In genomic region chr21:27804515-27804914, GRCh38 we compare ENCODE assay signal across 23 cellular contexts.
A peak's percentile ranks its signal among the peaks of the same experiment; 100 is the strongest.
DNase-seq lines count a peak whose midpoint lies in the region; ATAC-seq, FAIRE-seq and TF ChIP-seq lines count a peak whose summit lies in the region.
"Had no signal": no experiment of that assay in that cellular context is flagged by ENCODE, and none has a peak within 500 bp of the region (broad histone marks: within the 10 kb centered on the region; RNA-seq: fewer than 3 reads in every experiment).

No MANE protein-coding gene starts in this region.

- H3K4me1 ChIP-seq in astrocyte (ENCODE audit: insufficient read depth, low read length) = no peaks in the 10 kb centered on the region
- peaks cover 2% of the 10 kb centered on the region for H3K4me1 ChIP-seq in right cardiac atrium (ENCODE audit: control insufficient read depth, insufficient read depth, low read length)
- peaks cover 5% of the 10 kb centered on the region for H3K4me1 ChIP-seq in rectal smooth muscle tissue (ENCODE audit: control insufficient read depth, insufficient read depth, low read length)
- H3K4me1 ChIP-seq: foreskin keratinocyte, pancreas had no signal

- H3K9ac ChIP-seq in astrocyte (ENCODE audit: low read length) = no peak overlapping the region
- H3K9ac ChIP-seq in rectal smooth muscle tissue (ENCODE audit: low read length) = no peak overlapping the region

- H3K36me3 ChIP-seq in astrocyte (ENCODE audit: insufficient read depth, low read length) (no peaks in the 10 kb centered on the region), rectal smooth muscle tissue (ENCODE audit: control insufficient read depth, insufficient read depth, low read length) (no peaks in the 10 kb centered on the region)
- H3K36me3 ChIP-seq: pancreas had no signal

- no peak for FAIRE-seq in astrocyte (lab: Jason Lieb, UNC)
- FAIRE-seq: GM12891, keratinocyte had no signal

- H3K27ac Mint-ChIP-seq in astrocyte (ENCODE audit: unreplicated experiment) = no peak overlapping the region
- H3K27ac Mint-ChIP-seq in progenitor cell of endocrine pancreas = no peak overlapping the region
- H3K27ac Mint-ChIP-seq: activated CD8-positive, alpha-beta T cell treated with anti-CD3 and anti-CD28 coated beads for 36 hours; CD4-positive, alpha-beta memory T cell; natural killer cell had no signal

- no peaks in the 10 kb centered on the region for H3K9me3 Mint-ChIP-seq in astrocyte (ENCODE audit: unreplicated experiment)
- H3K9me3 Mint-ChIP-seq in progenitor cell of endocrine pancreas (ENCODE audit: low read depth) = no peaks in the 10 kb centered on the region
- H3K9me3 Mint-ChIP-seq: activated CD8-positive, alpha-beta T cell treated with anti-CD3 and anti-CD28 coated beads for 36 hours had no signal

- H3K4me3 ChIP-seq in astrocyte (ENCODE audit: insufficient read depth, low read depth, low read length) (no peak overlapping the region), right cardiac atrium (ENCODE audit: low read length) (no peak overlapping the region), rectal smooth muscle tissue (ENCODE audit: low read length) (no peak overlapping the region)
- H3K4me3 ChIP-seq: pancreas had no signal

- H3K4me1 Mint-ChIP-seq in astrocyte (ENCODE audit: low read depth, unreplicated experiment) = no peaks in the 10 kb centered on the region
- H3K4me1 Mint-ChIP-seq in progenitor cell of endocrine pancreas (ENCODE audit: low read depth) = peaks cover 8% of the 10 kb centered on the region

- no peaks in the 10 kb centered on the region for H4K20me1 ChIP-seq in astrocyte (ENCODE audit: insufficient read depth, low read length)

- H3K4me3 Mint-ChIP-seq in astrocyte (ENCODE audit: unreplicated experiment) = no peak overlapping the region
- no peak overlapping the region for H3K4me3 Mint-ChIP-seq in progenitor cell of endocrine pancreas (ENCODE audit: low read depth)
- H3K4me3 Mint-ChIP-seq: activated CD8-positive, alpha-beta T cell treated with anti-CD3 and anti-CD28 coated beads for 36 hours; CD4-positive, alpha-beta memory T cell; natural killer cell had no signal

- DNase-seq in EH (ENCODE audit: low read depth) (peak; percentile 62), astrocyte (ENCODE audit: low read depth) (peak; percentile 6), right cardiac atrium (no peak), progenitor cell of endocrine pancreas (ENCODE audit: low spot score, unreplicated experiment) (no peak), dermis blood vessel endothelial cell (no peak)
- DNase-seq: activated CD8-positive, alpha-beta T cell treated with anti-CD3 and anti-CD28 coated beads for 36 hours; activated naive CD4-positive, alpha-beta T cell; CD4-positive, alpha-beta memory T cell; central memory CD4-positive, alpha-beta T cell; foreskin keratinocyte; natural killer cell; NCI-H1092; NCI-H2029 treated with DMSO at 0.1 percent for 48 hours; NCI-H345; NCI-H774; OCI-M1; pancreas; SHP77 had no signal

- no peaks in the 10 kb centered on the region for H3K27me3 Mint-ChIP-seq in astrocyte (ENCODE audit: low read depth, unreplicated experiment)
- H3K27me3 Mint-ChIP-seq in progenitor cell of endocrine pancreas = no peaks in the 10 kb centered on the region
- H3K27me3 Mint-ChIP-seq: activated CD8-positive, alpha-beta T cell treated with anti-CD3 and anti-CD28 coated beads for 36 hours had no signal

- 30% methylated on average over 2 of the region's 2 CpGs for WGBS in right cardiac atrium

- peak; percentile 53 to 81 for ATAC-seq in right cardiac atrium
- no peak for ATAC-seq in HG03045 (IDR thresholded peaks at IDR 0.05; ENCODE audit: unreplicated experiment)
- ATAC-seq: activated CD4-positive, CD25-positive, alpha-beta regulatory T cell treated with anti-CD3 and anti-CD28 coated beads, Interleukin-2, amount 50 U/mL, for 24 hours; activated CD8-positive, alpha-beta T cell treated with anti-CD3 and anti-CD28 coated beads for 36 hours; foreskin keratinocyte; natural killer cell; pancreas had no signal

- peaks cover 2% of the 10 kb centered on the region for H3K9me3 ChIP-seq in astrocyte (ENCODE audit: insufficient read depth, low read depth, low read length)
- H3K9me3 ChIP-seq in right cardiac atrium (ENCODE audit: control insufficient read depth, low read length) = no peaks in the 10 kb centered on the region
- H3K9me3 ChIP-seq: pancreas had no signal

- H3K79me2 ChIP-seq in astrocyte (ENCODE audit: insufficient read depth, low read length) = no peaks in the 10 kb centered on the region

- H3K27ac ChIP-seq in astrocyte (ENCODE audit: low read depth, low read length) = no peak overlapping the region
- no peak overlapping the region for H3K27ac ChIP-seq in right cardiac atrium (ENCODE audit: low read length)
- H3K27ac ChIP-seq in rectal smooth muscle tissue (ENCODE audit: low read depth, low read length) = peak overlapping the region; percentile 24
- H3K27ac ChIP-seq: foreskin keratinocyte, pancreas had no signal

- H2AFZ ChIP-seq in astrocyte (ENCODE audit: low read depth, low read length) = no peak overlapping the region

- no peaks in the 10 kb centered on the region for H3K36me3 Mint-ChIP-seq in astrocyte (ENCODE audit: low read depth, unreplicated experiment)
- H3K36me3 Mint-ChIP-seq in progenitor cell of endocrine pancreas (ENCODE audit: insufficient read depth) = no peaks in the 10 kb centered on the region
- H3K36me3 Mint-ChIP-seq: CD4-positive, alpha-beta memory T cell; natural killer cell had no signal

- no peak for TF ChIP-seq CTCF in astrocyte (IDR thresholded peaks at IDR 0.05; ENCODE audit: insufficient read depth, low read depth, low read length)
- TF ChIP-seq CTCF in progenitor cell of endocrine pancreas (IDR thresholded peaks at IDR 0.05; ENCODE audit: unreplicated experiment) = no peak

- no peaks in the 10 kb centered on the region for H3K27me3 ChIP-seq in astrocyte (ENCODE audit: insufficient read depth, low read length)
- H3K27me3 ChIP-seq in right cardiac atrium (ENCODE audit: control insufficient read depth, insufficient read depth) = no peaks in the 10 kb centered on the region
- no peaks in the 10 kb centered on the region for H3K27me3 ChIP-seq in rectal smooth muscle tissue (ENCODE audit: control insufficient read depth, insufficient read depth, low read length)
- H3K27me3 ChIP-seq: foreskin keratinocyte had no signal

- no peak overlapping the region for H3K4me2 ChIP-seq in astrocyte (ENCODE audit: low read length)

- intact Hi-C loops in right cardiac atrium (cut with DNase I) = no loop called here

Comparison
In these comparisons a context has a peak if more than half of its experiments do, and no peak if none do; other contexts are left out.
1. DNase-seq: peak in EH (single experiment) and astrocyte (single experiment); none in right cardiac atrium (0 of 3), progenitor cell of endocrine pancreas (single experiment) and dermis blood vessel endothelial cell (single experiment).